Comparison of ENCODE assay signal across 1 cellular context in genomic region chr11:64489831-64490441, GRCh38.
A peak's percentile ranks its signal among the peaks of the same experiment; 100 is the strongest.
TF ChIP-seq lines count a peak whose summit lies in the region.

No MANE protein-coding gene starts in this region.

TF ChIP-seq in WTC11, 78 proteins besides CTCF, POLR2A, EP300 and RAD21 (continued from another document and continues in another):
- no peak for TF ChIP-seq AFF4 (CRISPR knock-in tag; IDR thresholded peaks at IDR 0.05; ENCODE audit: borderline replicate concordance)
- TF ChIP-seq KAT7 (CRISPR knock-in tag; IDR thresholded peaks at IDR 0.05; ENCODE audit: borderline replicate concordance), result no peak
- TF ChIP-seq CREM (CRISPR knock-in tag; IDR thresholded peaks at IDR 0.05), result no peak
- TF ChIP-seq MXD4 (CRISPR knock-in tag; IDR thresholded peaks at IDR 0.05; ENCODE audit: borderline replicate concordance), result no peak
- TF ChIP-seq ARID4B (CRISPR knock-in tag; IDR thresholded peaks at IDR 0.05; ENCODE audit: borderline replicate concordance), result 0 out of 2 replicates have a peak, but pooled peaks have one; percentile 53
- peak; percentile 13; the same call in 1 of the 2 replicates for TF ChIP-seq FOXP1 (CRISPR knock-in tag; IDR thresholded peaks at IDR 0.05; ENCODE audit: borderline replicate concordance)
- no peak for TF ChIP-seq E2F1 (CRISPR knock-in tag; IDR thresholded peaks at IDR 0.05)
- no peak for TF ChIP-seq ZSCAN18 (CRISPR knock-in tag; IDR thresholded peaks at IDR 0.05)
- TF ChIP-seq PRRX2 (CRISPR knock-in tag; IDR thresholded peaks at IDR 0.05), result no peak
- TF ChIP-seq SMAD4 (CRISPR knock-in tag; IDR thresholded peaks at IDR 0.05), result no peak
- TF ChIP-seq, protein P1, sequence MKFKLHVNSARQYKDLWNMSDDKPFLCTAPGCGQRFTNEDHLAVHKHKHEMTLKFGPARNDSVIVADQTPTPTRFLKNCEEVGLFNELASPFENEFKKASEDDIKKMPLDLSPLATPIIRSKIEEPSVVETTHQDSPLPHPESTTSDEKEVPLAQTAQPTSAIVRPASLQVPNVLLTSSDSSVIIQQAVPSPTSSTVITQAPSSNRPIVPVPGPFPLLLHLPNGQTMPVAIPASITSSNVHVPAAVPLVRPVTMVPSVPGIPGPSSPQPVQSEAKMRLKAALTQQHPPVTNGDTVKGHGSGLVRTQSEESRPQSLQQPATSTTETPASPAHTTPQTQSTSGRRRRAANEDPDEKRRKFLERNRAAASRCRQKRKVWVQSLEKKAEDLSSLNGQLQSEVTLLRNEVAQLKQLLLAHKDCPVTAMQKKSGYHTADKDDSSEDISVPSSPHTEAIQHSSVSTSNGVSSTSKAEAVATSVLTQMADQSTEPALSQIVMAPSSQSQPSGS (CRISPR knock-in tag; IDR thresholded peaks at IDR 0.05; ENCODE audit: borderline replicate concordance, low read depth), result no peak
- peak; percentile 66 for TF ChIP-seq MAX (CRISPR knock-in tag; IDR thresholded peaks at IDR 0.05)
- TF ChIP-seq ZNF317 (CRISPR knock-in tag; IDR thresholded peaks at IDR 0.05; ENCODE audit: borderline replicate concordance, low read depth), result no peak
- TF ChIP-seq, protein P2, sequence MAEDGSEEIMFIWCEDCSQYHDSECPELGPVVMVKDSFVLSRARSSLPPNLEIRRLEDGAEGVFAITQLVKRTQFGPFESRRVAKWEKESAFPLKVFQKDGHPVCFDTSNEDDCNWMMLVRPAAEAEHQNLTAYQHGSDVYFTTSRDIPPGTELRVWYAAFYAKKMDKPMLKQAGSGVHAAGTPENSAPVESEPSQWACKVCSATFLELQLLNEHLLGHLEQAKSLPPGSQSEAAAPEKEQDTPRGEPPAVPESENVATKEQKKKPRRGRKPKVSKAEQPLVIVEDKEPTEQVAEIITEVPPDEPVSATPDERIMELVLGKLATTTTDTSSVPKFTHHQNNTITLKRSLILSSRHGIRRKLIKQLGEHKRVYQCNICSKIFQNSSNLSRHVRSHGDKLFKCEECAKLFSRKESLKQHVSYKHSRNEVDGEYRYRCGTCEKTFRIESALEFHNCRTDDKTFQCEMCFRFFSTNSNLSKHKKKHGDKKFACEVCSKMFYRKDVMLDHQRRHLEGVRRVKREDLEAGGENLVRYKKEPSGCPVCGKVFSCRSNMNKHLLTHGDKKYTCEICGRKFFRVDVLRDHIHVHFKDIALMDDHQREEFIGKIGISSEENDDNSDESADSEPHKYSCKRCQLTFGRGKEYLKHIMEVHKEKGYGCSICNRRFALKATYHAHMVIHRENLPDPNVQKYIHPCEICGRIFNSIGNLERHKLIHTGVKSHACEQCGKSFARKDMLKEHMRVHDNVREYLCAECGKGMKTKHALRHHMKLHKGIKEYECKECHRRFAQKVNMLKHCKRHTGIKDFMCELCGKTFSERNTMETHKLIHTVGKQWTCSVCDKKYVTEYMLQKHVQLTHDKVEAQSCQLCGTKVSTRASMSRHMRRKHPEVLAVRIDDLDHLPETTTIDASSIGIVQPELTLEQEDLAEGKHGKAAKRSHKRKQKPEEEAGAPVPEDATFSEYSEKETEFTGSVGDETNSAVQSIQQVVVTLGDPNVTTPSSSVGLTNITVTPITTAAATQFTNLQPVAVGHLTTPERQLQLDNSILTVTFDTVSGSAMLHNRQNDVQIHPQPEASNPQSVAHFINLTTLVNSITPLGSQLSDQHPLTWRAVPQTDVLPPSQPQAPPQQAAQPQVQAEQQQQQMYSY (CRISPR knock-in tag; IDR thresholded peaks at IDR 0.05), result no peak
- TF ChIP-seq GRHL2 (CRISPR knock-in tag; IDR thresholded peaks at IDR 0.05; ENCODE audit: insufficient replicate concordance, severe bottlenecking), result no peak
- TF ChIP-seq USF1 (CRISPR knock-in tag; IDR thresholded peaks at IDR 0.05), result no peak
- peak; percentile 63; the same call in 1 of the 2 replicates for TF ChIP-seq HMGXB4 (CRISPR knock-in tag; IDR thresholded peaks at IDR 0.05)
- no peak for TF ChIP-seq TEAD1 (CRISPR knock-in tag; IDR thresholded peaks at IDR 0.05)
- 0 out of 2 replicates have a peak, but pooled peaks have one; percentile 35 for TF ChIP-seq FOXK1 (CRISPR knock-in tag; IDR thresholded peaks at IDR 0.05)
- TF ChIP-seq GTF2I (CRISPR knock-in tag; conservative IDR thresholded peaks at IDR 0.05), result no peak
- TF ChIP-seq, protein P3, sequence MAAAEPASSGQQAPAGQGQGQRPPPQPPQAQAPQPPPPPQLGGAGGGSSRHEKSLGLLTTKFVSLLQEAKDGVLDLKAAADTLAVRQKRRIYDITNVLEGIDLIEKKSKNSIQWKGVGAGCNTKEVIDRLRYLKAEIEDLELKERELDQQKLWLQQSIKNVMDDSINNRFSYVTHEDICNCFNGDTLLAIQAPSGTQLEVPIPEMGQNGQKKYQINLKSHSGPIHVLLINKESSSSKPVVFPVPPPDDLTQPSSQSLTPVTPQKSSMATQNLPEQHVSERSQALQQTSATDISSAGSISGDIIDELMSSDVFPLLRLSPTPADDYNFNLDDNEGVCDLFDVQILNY (CRISPR knock-in tag; IDR thresholded peaks at IDR 0.05), result no peak
- TF ChIP-seq, protein P4, sequence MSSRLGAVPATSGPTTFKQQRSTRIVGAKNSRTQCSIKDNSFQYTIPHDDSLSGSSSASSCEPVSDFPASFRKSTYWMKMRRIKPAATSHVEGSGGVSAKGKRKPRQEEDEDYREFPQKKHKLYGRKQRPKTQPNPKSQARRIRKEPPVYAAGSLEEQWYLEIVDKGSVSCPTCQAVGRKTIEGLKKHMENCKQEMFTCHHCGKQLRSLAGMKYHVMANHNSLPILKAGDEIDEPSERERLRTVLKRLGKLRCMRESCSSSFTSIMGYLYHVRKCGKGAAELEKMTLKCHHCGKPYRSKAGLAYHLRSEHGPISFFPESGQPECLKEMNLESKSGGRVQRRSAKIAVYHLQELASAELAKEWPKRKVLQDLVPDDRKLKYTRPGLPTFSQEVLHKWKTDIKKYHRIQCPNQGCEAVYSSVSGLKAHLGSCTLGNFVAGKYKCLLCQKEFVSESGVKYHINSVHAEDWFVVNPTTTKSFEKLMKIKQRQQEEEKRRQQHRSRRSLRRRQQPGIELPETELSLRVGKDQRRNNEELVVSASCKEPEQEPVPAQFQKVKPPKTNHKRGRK (CRISPR knock-in tag; IDR thresholded peaks at IDR 0.05; ENCODE audit: borderline replicate concordance), result no peak
- TF ChIP-seq ZBTB21 (CRISPR knock-in tag; IDR thresholded peaks at IDR 0.05; ENCODE audit: borderline replicate concordance), result no peak
- TF ChIP-seq SP1 (CRISPR knock-in tag; conservative IDR thresholded peaks at IDR 0.05), result no peak
- TF ChIP-seq ZNF396 (CRISPR knock-in tag; IDR thresholded peaks at IDR 0.05; ENCODE audit: borderline replicate concordance), result no peak
- TF ChIP-seq IRF2 (CRISPR knock-in tag; IDR thresholded peaks at IDR 0.05; ENCODE audit: borderline replicate concordance, low read depth), result no peak
